ENCODE assay signal across 1 cellular context in the genomic region with DNA sequence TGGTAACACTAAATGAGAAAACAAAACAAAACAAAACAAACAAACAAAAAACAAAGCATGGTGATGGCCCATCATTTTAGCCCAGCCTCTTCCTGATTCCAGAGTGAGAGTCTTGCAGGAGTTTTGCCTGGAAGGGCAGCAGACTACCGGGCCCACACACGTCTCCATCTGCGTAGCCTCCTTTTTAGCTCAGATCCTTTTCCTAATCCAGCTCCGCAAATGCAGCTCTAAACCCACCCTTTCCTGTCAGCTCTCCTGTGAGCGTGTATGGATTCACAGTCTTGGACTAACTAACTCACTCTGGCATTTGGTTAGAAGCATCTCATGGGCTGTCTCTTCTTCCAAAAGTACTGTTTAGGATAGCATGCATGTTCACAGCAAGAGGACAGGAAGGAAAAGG.
TF ChIP-seq lines count a peak whose summit lies in the region.

No MANE protein-coding gene starts in this region.

TF ChIP-seq in GM23338, 12 proteins besides CTCF, POLR2A, EP300 and RAD21 (continued from another document):
- TF ChIP-seq, protein P1, sequence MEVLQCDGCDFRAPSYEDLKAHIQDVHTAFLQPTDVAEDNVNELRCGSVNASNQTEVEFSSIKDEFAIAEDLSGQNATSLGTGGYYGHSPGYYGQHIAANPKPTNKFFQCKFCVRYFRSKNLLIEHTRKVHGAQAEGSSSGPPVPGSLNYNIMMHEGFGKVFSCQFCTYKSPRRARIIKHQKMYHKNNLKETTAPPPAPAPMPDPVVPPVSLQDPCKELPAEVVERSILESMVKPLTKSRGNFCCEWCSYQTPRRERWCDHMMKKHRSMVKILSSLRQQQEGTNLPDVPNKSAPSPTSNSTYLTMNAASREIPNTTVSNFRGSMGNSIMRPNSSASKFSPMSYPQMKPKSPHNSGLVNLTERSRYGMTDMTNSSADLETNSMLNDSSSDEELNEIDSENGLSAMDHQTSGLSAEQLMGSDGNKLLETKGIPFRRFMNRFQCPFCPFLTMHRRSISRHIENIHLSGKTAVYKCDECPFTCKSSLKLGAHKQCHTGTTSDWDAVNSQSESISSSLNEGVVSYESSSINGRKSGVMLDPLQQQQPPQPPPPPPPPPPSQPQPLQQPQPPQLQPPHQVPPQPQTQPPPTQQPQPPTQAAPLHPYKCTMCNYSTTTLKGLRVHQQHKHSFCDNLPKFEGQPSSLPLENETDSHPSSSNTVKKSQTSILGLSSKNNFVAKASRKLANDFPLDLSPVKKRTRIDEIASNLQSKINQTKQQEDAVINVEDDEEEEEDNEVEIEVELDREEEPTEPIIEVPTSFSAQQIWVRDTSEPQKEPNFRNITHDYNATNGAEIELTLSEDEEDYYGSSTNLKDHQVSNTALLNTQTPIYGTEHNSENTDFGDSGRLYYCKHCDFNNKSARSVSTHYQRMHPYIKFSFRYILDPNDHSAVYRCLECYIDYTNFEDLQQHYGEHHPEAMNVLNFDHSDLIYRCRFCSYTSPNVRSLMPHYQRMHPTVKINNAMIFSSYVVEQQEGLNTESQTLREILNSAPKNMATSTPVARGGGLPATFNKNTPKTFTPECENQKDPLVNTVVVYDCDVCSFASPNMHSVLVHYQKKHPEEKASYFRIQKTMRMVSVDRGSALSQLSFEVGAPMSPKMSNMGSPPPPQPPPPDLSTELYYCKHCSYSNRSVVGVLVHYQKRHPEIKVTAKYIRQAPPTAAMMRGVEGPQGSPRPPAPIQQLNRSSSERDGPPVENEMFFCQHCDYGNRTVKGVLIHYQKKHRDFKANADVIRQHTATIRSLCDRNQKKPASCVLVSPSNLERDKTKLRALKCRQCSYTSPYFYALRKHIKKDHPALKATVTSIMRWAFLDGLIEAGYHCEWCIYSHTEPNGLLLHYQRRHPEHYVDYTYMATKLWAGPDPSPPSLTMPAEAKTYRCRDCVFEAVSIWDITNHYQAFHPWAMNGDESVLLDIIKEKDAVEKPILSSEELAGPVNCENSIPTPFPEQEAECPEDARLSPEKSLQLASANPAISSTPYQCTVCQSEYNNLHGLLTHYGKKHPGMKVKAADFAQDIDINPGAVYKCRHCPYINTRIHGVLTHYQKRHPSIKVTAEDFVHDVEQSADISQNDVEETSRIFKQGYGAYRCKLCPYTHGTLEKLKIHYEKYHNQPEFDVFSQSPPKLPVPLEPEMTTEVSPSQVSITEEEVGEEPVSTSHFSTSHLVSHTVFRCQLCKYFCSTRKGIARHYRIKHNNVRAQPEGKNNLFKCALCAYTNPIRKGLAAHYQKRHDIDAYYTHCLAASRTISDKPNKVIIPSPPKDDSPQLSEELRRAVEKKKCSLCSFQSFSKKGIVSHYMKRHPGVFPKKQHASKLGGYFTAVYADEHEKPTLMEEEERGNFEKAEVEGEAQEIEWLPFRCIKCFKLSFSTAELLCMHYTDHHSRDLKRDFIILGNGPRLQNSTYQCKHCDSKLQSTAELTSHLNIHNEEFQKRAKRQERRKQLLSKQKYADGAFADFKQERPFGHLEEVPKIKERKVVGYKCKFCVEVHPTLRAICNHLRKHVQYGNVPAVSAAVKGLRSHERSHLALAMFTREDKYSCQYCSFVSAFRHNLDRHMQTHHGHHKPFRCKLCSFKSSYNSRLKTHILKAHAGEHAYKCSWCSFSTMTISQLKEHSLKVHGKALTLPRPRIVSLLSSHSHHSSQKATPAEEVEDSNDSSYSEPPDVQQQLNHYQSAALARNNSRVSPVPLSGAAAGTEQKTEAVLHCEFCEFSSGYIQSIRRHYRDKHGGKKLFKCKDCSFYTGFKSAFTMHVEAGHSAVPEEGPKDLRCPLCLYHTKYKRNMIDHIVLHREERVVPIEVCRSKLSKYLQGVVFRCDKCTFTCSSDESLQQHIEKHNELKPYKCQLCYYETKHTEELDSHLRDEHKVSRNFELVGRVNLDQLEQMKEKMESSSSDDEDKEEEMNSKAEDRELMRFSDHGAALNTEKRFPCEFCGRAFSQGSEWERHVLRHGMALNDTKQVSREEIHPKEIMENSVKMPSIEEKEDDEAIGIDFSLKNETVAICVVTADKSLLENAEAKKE (CRISPR knock-in tag; IDR thresholded peaks at IDR 0.05), result no peak
- TF ChIP-seq POLR2AphosphoS5 (IDR thresholded peaks at IDR 0.05; ENCODE audit: low read depth) (no peak), NANOG (IDR thresholded peaks at IDR 0.05; ENCODE audit: borderline replicate concordance) (no peak), EZH2phosphoT487 (IDR thresholded peaks at IDR 0.05; ENCODE audit: unreplicated experiment) (no peak), EZH2 (IDR thresholded peaks at IDR 0.05; ENCODE audit: low read depth, unreplicated experiment) (no peak), JUNB (IDR thresholded peaks at IDR 0.05; ENCODE audit: unreplicated experiment) (no peak), CREB1 (CRISPR knock-in tag; IDR thresholded peaks at IDR 0.05; ENCODE audit: low read depth) (no peak), STAT1 (IDR thresholded peaks at IDR 0.05; ENCODE audit: unreplicated experiment) (no peak)
- TF ChIP-seq, protein P2, sequence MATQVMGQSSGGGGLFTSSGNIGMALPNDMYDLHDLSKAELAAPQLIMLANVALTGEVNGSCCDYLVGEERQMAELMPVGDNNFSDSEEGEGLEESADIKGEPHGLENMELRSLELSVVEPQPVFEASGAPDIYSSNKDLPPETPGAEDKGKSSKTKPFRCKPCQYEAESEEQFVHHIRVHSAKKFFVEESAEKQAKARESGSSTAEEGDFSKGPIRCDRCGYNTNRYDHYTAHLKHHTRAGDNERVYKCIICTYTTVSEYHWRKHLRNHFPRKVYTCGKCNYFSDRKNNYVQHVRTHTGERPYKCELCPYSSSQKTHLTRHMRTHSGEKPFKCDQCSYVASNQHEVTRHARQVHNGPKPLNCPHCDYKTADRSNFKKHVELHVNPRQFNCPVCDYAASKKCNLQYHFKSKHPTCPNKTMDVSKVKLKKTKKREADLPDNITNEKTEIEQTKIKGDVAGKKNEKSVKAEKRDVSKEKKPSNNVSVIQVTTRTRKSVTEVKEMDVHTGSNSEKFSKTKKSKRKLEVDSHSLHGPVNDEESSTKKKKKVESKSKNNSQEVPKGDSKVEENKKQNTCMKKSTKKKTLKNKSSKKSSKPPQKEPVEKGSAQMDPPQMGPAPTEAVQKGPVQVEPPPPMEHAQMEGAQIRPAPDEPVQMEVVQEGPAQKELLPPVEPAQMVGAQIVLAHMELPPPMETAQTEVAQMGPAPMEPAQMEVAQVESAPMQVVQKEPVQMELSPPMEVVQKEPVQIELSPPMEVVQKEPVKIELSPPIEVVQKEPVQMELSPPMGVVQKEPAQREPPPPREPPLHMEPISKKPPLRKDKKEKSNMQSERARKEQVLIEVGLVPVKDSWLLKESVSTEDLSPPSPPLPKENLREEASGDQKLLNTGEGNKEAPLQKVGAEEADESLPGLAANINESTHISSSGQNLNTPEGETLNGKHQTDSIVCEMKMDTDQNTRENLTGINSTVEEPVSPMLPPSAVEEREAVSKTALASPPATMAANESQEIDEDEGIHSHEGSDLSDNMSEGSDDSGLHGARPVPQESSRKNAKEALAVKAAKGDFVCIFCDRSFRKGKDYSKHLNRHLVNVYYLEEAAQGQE (IDR thresholded peaks at IDR 0.05; ENCODE audit: unreplicated experiment), result no peak
- TF ChIP-seq, protein P3, sequence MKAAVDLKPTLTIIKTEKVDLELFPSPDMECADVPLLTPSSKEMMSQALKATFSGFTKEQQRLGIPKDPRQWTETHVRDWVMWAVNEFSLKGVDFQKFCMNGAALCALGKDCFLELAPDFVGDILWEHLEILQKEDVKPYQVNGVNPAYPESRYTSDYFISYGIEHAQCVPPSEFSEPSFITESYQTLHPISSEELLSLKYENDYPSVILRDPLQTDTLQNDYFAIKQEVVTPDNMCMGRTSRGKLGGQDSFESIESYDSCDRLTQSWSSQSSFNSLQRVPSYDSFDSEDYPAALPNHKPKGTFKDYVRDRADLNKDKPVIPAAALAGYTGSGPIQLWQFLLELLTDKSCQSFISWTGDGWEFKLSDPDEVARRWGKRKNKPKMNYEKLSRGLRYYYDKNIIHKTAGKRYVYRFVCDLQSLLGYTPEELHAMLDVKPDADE (IDR thresholded peaks at IDR 0.05), result no peak
